ENCODE assay signal across 11 cellular contexts in genomic region chr2:45812039-45812500, GRCh38.
DNase-seq lines count a peak whose midpoint lies in the region; TF ChIP-seq lines count a peak whose summit lies in the region.
"Had no signal": no experiment of that assay in that cellular context is flagged by ENCODE, and none has a peak within 500 bp of the region (broad histone marks: within the 10 kb centered on the region; RNA-seq: fewer than 3 reads in every experiment).

No MANE protein-coding gene starts in this region.

- H3K4me1 Mint-ChIP-seq in chondrocyte (ENCODE audit: low read depth), result peaks cover 47% of the 10 kb centered on the region

- no peak overlapping the region for H3K4me3 Mint-ChIP-seq in chondrocyte (ENCODE audit: unreplicated experiment)
- H3K4me3 Mint-ChIP-seq: neural progenitor cell had no signal

- peaks cover 15 to 25% of the 10 kb centered on the region in 2 experiments for H3K4me1 ChIP-seq in trophoblast cell (ENCODE audit: control insufficient read depth in 1 of 2, insufficient read depth in 2 of 2, low read length in 2 of 2)

- intact Hi-C loops in posterior vena cava (cut with DNase I), result no loop called here

- peak overlapping the region; percentile 25 for H3K27ac Mint-ChIP-seq in chondrocyte (ENCODE audit: unreplicated experiment)

- H4K8ac ChIP-seq in trophoblast cell (ENCODE audit: low read depth, low read length), result no peak overlapping the region

- no peak overlapping the region for H2BK120ac ChIP-seq in trophoblast cell (ENCODE audit: insufficient read depth, low read length, poor library complexity)

- H3K9me3 ChIP-seq in trophoblast cell (ENCODE audit: insufficient read depth, low read depth, low read length), result no peaks in the 10 kb centered on the region
- H3K9me3 ChIP-seq: upper lobe of right lung had no signal

- H2BK12ac ChIP-seq in trophoblast cell (ENCODE audit: low read length), result no peak overlapping the region

- no peak overlapping the region for H2BK5ac ChIP-seq in trophoblast cell (ENCODE audit: low read depth, low read length, poor library complexity)

- H3K27me3 Mint-ChIP-seq in chondrocyte (ENCODE audit: low read depth), result no peaks in the 10 kb centered on the region

- no peaks in the 10 kb centered on the region for H3K36me3 ChIP-seq in trophoblast cell (ENCODE audit: control insufficient read depth in 1 of 2, insufficient read depth in 2 of 2, low read length in 2 of 2)
- H3K36me3 ChIP-seq: neural progenitor cell, upper lobe of right lung had no signal

- no peak overlapping the region for H3K23ac ChIP-seq in trophoblast cell (ENCODE audit: low read length)

- H2AK5ac ChIP-seq in trophoblast cell (ENCODE audit: low read length), result no peak overlapping the region

- no peak overlapping the region for H3K14ac ChIP-seq in trophoblast cell (ENCODE audit: low read length)

- H3K9ac ChIP-seq in trophoblast cell (ENCODE audit: low read length), result no peak overlapping the region
- H3K9ac ChIP-seq: neural progenitor cell had no signal

- H3K4ac ChIP-seq in trophoblast cell (ENCODE audit: low read depth, low read length), result no peak overlapping the region

- no peak overlapping the region for H3K4me3 ChIP-seq in trophoblast cell (ENCODE audit: low read depth, low read length)
- H3K4me3 ChIP-seq: neural progenitor cell, upper lobe of right lung had no signal

- no peak overlapping the region for H3K4me2 ChIP-seq in trophoblast cell (ENCODE audit: low read length)
- H3K4me2 ChIP-seq: neural progenitor cell had no signal

- no peak overlapping the region for H3K18ac ChIP-seq in trophoblast cell (ENCODE audit: low read length)

- no peak for TF ChIP-seq CTCF in chondrocyte (IDR thresholded peaks at IDR 0.05)

- DNase-seq in EL (peak; percentile 54), NCI-H187 treated with DMSO at 0.1 percent for 48 hours (lab: John Stamatoyannopoulos, UW) (peak; percentile 64), chondrocyte (ENCODE audit: low spot score) (no peak), trophoblast cell (peak; percentile 23 to 66), nucleus accumbens (lab: John Stamatoyannopoulos, UW) (no peak), COR-L47 (lab: John Stamatoyannopoulos, UW) (no peak), posterior vena cava (ENCODE audit: low spot score) (no peak), T-helper 2 cell (no peak)
- DNase-seq: H7, upper lobe of right lung had no signal

- WGBS in trophoblast cell (ENCODE audit: extremely low coverage, insufficient coverage, insufficient read length), result no CpG with 5 or more reads among the region's 3 CpGs

- H3K27ac ChIP-seq in trophoblast cell (ENCODE audit: low read depth, low read length), result no peak overlapping the region
- H3K27ac ChIP-seq: neural progenitor cell, upper lobe of right lung had no signal

- no peaks in the 10 kb centered on the region for H3K27me3 ChIP-seq in trophoblast cell (ENCODE audit: insufficient read depth, low read length)
- H3K27me3 ChIP-seq: neural progenitor cell, upper lobe of right lung had no signal

- no peak overlapping the region for H4K91ac ChIP-seq in trophoblast cell (ENCODE audit: low read depth, low read length)

- H2AFZ ChIP-seq in trophoblast cell (ENCODE audit: insufficient read depth, low read length, poor library complexity), result no peak overlapping the region
- H2AFZ ChIP-seq: neural progenitor cell had no signal

- no peak overlapping the region for H4K12ac ChIP-seq in trophoblast cell (ENCODE audit: low read depth, low read length)

- H3K9me3 Mint-ChIP-seq in chondrocyte (ENCODE audit: low read depth), result no peaks in the 10 kb centered on the region

- H3K79me2 ChIP-seq in trophoblast cell (ENCODE audit: control insufficient read depth, insufficient read depth, low read length, poor library complexity), result no peaks in the 10 kb centered on the region

- H3K36me3 Mint-ChIP-seq in chondrocyte (ENCODE audit: low read depth), result no peaks in the 10 kb centered on the region
- H3K36me3 Mint-ChIP-seq: neural progenitor cell had no signal

- H3K79me1 ChIP-seq in trophoblast cell (ENCODE audit: low read length), result no peaks in the 10 kb centered on the region

Comparison
In these comparisons a context has a peak if more than half of its experiments do, and no peak if none do; other contexts are left out.
1. DNase-seq: peak in EL (single experiment), NCI-H187 treated with DMSO at 0.1 percent for 48 hours (single experiment) and trophoblast cell (2 of 2); none in chondrocyte (single experiment), nucleus accumbens (0 of 56), COR-L47 (single experiment), posterior vena cava (single experiment) and T-helper 2 cell (0 of 5).